In genomic region chr22:41184679-41185078, GRCh38 we compare ENCODE assay signal across 1 cellular context.
TF ChIP-seq lines count a peak whose summit lies in the region.

No MANE protein-coding gene starts in this region.

TF ChIP-seq in H1, 55 proteins besides CTCF, POLR2A, EP300 and RAD21 (continued from another document):
- TF ChIP-seq CEBPB (IDR thresholded peaks at IDR 0.05; ENCODE audit: low read depth, low read length): no peak
- TF ChIP-seq MAX (IDR thresholded peaks at IDR 0.05): peak; percentile 91
- TF ChIP-seq CHD7 (IDR thresholded peaks at IDR 0.05; ENCODE audit: insufficient replicate concordance, low read length): no peak
- TF ChIP-seq CBX5 (IDR thresholded peaks at IDR 0.05; ENCODE audit: low read depth, low read length): no peak
- no peak for TF ChIP-seq FOSL1 (IDR thresholded peaks at IDR 0.05; ENCODE audit: insufficient read depth, low read depth, low read length)
- TF ChIP-seq TAF7 (optimal IDR thresholded peaks at IDR 0.05; ENCODE audit: borderline replicate concordance, low read depth, low read length): no peak
- TF ChIP-seq POU5F1 (IDR thresholded peaks at IDR 0.05; ENCODE audit: low read depth, low read length): peak; percentile 75
- TF ChIP-seq E2F6 (IDR thresholded peaks at IDR 0.05): peak; percentile 78; the same call in 1 of the 2 replicates
- TF ChIP-seq NRF1 (IDR thresholded peaks at IDR 0.05; ENCODE audit: low read depth, low read length): no peak
TF ChIP-seq in H1: peak in this region for 5.
